Comparison of ENCODE assay signal across 8 cellular contexts in the genomic region with DNA sequence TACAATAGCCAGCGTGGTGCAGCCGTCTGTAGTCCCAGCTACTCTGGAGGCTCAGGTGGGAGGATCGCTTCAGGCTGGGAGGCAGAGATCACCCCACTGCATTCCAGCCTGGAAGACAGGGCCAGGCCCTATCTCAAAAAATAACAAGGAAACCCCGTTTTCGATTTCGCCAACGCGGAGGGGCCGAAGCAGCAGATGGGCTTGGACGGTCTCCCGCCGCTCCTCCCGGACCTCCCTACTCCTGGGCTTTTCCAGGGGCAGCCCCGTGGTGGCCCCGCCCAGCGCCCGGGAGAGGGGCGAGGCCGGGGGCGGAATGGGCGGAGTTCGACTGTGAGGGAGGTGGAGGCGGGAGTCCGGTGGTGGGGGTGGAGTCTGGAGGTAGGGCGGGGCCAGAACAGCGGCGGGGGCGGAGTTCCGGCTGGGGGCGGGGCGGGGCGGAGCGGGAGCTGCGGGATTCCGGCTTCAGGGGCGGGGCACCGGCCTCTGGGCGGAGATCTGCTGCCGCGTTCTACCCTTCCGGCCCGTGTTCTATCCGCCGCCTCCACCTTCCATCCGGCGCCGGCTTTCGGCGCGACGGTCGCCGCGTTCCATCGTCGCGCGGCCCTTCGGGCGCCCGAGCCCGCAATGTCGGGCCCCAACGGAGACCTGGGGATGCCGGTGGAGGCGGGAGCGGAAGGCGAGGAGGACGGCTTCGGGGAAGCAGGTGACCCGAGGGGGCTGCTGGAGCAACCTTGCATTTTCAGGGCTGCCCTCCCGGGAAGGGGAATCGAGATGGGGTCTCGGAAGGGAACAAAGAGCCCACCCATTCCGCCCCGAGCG. TPM values are rescaled to one million over a fixed set of nuclear protein-coding genes. Genes with fewer than 3 reads are reported as not detected.
DNase-seq lines count a peak whose midpoint lies in the region; ATAC-seq and TF ChIP-seq lines count a peak whose summit lies in the region.

A gene with protein sequence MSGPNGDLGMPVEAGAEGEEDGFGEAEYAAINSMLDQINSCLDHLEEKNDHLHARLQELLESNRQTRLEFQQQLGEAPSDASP (plus strand): TSS at position 482 of the 819 bp plus-strand sequence. CDS start 143 bp downstream, at position 625.

- peak within 1 kb of the TSS; percentile 80 for H2AFZ ChIP-seq in PC-9

- in situ Hi-C loops in KBM-7 (cut with MboI; ENCODE audit: low pct_unique_long_range_greater_than_20kb, low sequenced_read_pairs): no loop called here

- peak within 1 kb of the TSS; percentile 84 for H3K4me2 ChIP-seq in PC-9

- H3K27ac ChIP-seq in PC-9 (peak within 1 kb of the TSS; percentile 69), mucosa of rectum (ENCODE audit: low read depth in 2 of 2, low read length in 2 of 2) (peak within 1 kb of the TSS; percentile 78 to 82)

- BruUV-seq in Calu3 (replicated peaks; lab: Mats Ljungman, UMichigan) (no TSS peak), PC-9 (replicated peaks; lab: Mats Ljungman, UMichigan) (no TSS peak)

- intact Hi-C loops in Calu3 (cut with micrococcal nuclease; ENCODE audit: unreplicated experiment) (no loop called here), PC-9 (cut with micrococcal nuclease; ENCODE audit: unreplicated experiment) (loop anchor here (1.0 to 2.0 kb wide), 3 partner anchors 10 to 32 kb away; no protein-coding TSS in a partner anchor)

- H3K36me3 Mint-ChIP-seq in Calu3 (ENCODE audit: insufficient read depth, unreplicated experiment): peaks cover 78% of the 10 kb centered on the region

- H3K4me1 ChIP-seq in PC-9 (replicated peaks; ENCODE audit: insufficient read depth): 0 out of 2 replicates have a peak, but pooled peaks cover 9% of the 10 kb centered on the region
- peaks cover 12 to 13% of the 10 kb centered on the region in 2 donors for H3K4me1 ChIP-seq in mucosa of rectum (ENCODE audit: control insufficient read depth in 2 of 2, insufficient read depth in 2 of 2, low read length in 2 of 2)

- peak within 1 kb of the TSS; percentile 63 for H3K4me3 Mint-ChIP-seq in Calu3 (ENCODE audit: low read depth, unreplicated experiment)

- H3K27ac Mint-ChIP-seq in Calu3 (ENCODE audit: unreplicated experiment): peak within 1 kb of the TSS; percentile 89

- peak; percentile 60 for ATAC-seq in GM21528 (IDR thresholded peaks at IDR 0.05; ENCODE audit: low FRiP score, unreplicated experiment)

- H3F3A ChIP-seq in PC-9 (ENCODE audit: insufficient read depth, low read depth): peaks cover 19% of the 10 kb centered on the region; the same call in 1 of the 2 replicates

- H3K9me3 ChIP-seq in PC-9 (ENCODE audit: insufficient read depth, low read depth): no peaks in the 10 kb centered on the region
- H3K9me3 ChIP-seq in mucosa of rectum (ENCODE audit: control insufficient read depth in 2 of 2, low read length in 2 of 2): no peaks in the 10 kb centered on the region

- H3K36me3 ChIP-seq in PC-9 (ENCODE audit: low read depth): no peaks in the 10 kb centered on the region
- peaks cover 10 to 16% of the 10 kb centered on the region in 2 donors for H3K36me3 ChIP-seq in mucosa of rectum (ENCODE audit: control insufficient read depth in 2 of 2, insufficient read depth in 2 of 2, low read length in 2 of 2)

- H4K20me1 ChIP-seq in PC-9 (ENCODE audit: insufficient read depth): no peaks in the 10 kb centered on the region; the same call in 1 of the 2 replicates

- H3K27me3 ChIP-seq in PC-9 (ENCODE audit: insufficient read depth, low read depth) (no peaks in the 10 kb centered on the region), mucosa of rectum (ENCODE audit: control insufficient read depth in 2 of 2, insufficient read depth in 2 of 2, low read length in 2 of 2) (no peaks in the 10 kb centered on the region)

- POLR2A ChIA-PET in PC-9 (lab: Charles Lee; ENCODE audit: unreplicated experiment): interaction anchor here (0.5 to 1.2 kb wide), 11 partner anchors 9 to 263 kb away, joined by 3 to 15 read pairs (median 5); no protein-coding TSS in a partner anchor

- peak within 1 kb of the TSS; percentile 81 to 86 for H3K9ac ChIP-seq in mucosa of rectum (ENCODE audit: low read depth in 1 of 2, low read length in 2 of 2)

- H3K4me1 Mint-ChIP-seq in Calu3 (ENCODE audit: low read depth, unreplicated experiment): no peaks in the 10 kb centered on the region

- 0 out of 2 replicates have a peak, but pooled peaks cover 5% of the 10 kb centered on the region for H3K79me2 ChIP-seq in PC-9 (ENCODE audit: low read depth)

- DNase-seq in Calu3: peak; percentile 94
- peak; percentile 91 for DNase-seq in KBM-7
- DNase-seq in PC-9: peak; percentile 75 to 99
- peak; percentile 94 for DNase-seq in activated T-cell treated with anti-CD3 and anti-CD28 coated beads, Interleukin-2, amount 50 U/mL, for 1 hour
- no peak for DNase-seq in epithelial cell of proximal tubule (ENCODE audit: low read depth)
- peak; percentile 80 to 84 for DNase-seq in stimulated activated CD8-positive, alpha-beta memory T cell treated with anti-CD3 and anti-CD28 coated beads, Interleukin-4, amount 100 ng/mL, for 4 hours (ENCODE audit: low read depth in 2 of 2, low spot score in 1 of 2)

- CTCF ChIA-PET in Calu3 (lab: Charles Lee) (interaction anchor here (0.6 to 2.1 kb wide), 3 partner anchors 32 to 66 kb away, joined by 3 to 6 read pairs (median 4); no protein-coding TSS in a partner anchor), PC-9 (lab: Charles Lee) (interaction anchor here (0.6 to 1.2 kb wide), 2 partner anchors 9 to 182 kb away, joined by 3 read pairs; no protein-coding TSS in a partner anchor)

- TF ChIP-seq CTCF in Calu3 (IDR thresholded peaks at IDR 0.05; ENCODE audit: unreplicated experiment) (no peak), PC-9 (conservative IDR thresholded peaks at IDR 0.05) (no peak), epithelial cell of proximal tubule (conservative IDR thresholded peaks at IDR 0.05; ENCODE audit: low read depth, low read length) (no peak)

- H3K4me3 ChIP-seq in PC-9: peak within 1 kb of the TSS; percentile 90
- H3K4me3 ChIP-seq in epithelial cell of proximal tubule (ENCODE audit: low read depth, low read length): peak within 1 kb of the TSS; percentile 82
- H3K4me3 ChIP-seq in mucosa of rectum (ENCODE audit: low read length in 2 of 2): peak within 1 kb of the TSS; percentile 72 to 85

- no peaks in the 10 kb centered on the region for H3K27me3 Mint-ChIP-seq in Calu3 (ENCODE audit: unreplicated experiment)

- no peaks in the 10 kb centered on the region for H3K9me3 Mint-ChIP-seq in Calu3 (ENCODE audit: low read depth, unreplicated experiment)

- no peaks in the 10 kb centered on the region for H3K9me2 ChIP-seq in PC-9 (ENCODE audit: insufficient read depth)

RNA-seq across cellular contexts. Expression of the gene that starts here (rescaled TPM):
- total RNA-seq in Calu3 (2022) (77.6 and 82.3 TPM in 2 replicates), PC-9 (2021) (154 and 213 TPM in 2 replicates), epithelial cell of proximal tubule (194 and 269 TPM in 2 replicates)
